Comparison of ENCODE assay signal across 8 cellular contexts in the genomic region with DNA sequence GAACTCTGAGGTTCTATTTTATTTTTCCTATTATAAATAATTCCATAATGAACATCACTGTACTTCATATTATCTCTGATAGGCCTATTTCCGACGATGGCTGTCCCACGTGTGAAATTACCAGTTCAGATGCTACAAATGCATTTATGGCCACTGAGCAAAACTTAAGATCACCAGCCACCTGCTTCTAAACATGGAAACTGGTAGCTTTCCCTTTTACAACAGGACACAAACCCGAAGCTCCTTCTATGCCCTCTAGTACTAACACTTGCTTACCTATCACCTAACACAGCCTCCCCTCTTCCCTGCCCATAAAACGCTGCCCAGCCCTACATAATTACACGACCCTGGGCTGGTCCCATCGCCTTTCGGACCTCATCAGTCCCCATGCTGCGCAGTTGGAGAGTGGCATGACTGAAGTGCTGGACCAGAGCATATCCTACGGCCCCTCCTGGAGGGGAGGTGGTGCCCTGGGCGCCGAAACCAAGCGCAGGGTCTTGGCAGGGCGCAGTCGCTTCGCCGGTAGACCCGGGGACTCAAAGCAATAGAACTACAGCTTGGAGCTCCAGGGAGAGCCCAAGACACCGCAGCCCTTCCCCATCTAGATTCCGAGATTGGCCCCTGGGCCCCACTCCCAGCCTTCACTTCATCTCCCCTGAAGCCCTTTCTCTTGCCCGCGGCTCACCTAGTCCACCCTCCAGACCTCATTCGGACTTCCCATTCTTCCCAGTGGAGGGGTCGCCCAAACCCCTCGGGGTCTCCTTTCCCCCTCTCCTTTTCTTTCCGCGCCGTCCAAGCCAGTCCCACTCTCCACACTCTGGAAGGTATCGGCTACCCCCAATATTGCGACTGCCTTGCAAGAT. TPM values are rescaled to one million over a fixed set of nuclear protein-coding genes. Genes with fewer than 3 reads are reported as not detected.
DNase-seq lines count a peak whose midpoint lies in the region; ATAC-seq and TF ChIP-seq lines count a peak whose summit lies in the region.

No MANE protein-coding gene starts in this region.

- intact Hi-C loops in thyroid gland (cut with DNase I) = no loop called here

- peak overlapping the region; percentile 88 for H3K4me3 ChIP-seq in HFF-Myc (replicated peaks; ENCODE audit: low read depth, low read length)
- peak overlapping the region; percentile 77 for H3K4me3 ChIP-seq in lung
- H3K4me3 ChIP-seq in thyroid gland (replicated peaks in 1 of 3) = peak overlapping the region; percentile 37 to 95 (median 75)

- H3K27ac ChIP-seq in cingulate gyrus (ENCODE audit: low read depth, low read length) (peak overlapping the region; percentile 55), lung (ENCODE audit: low read depth in 1 of 2, low read length in 1 of 2) (peak overlapping the region; percentile 38 to 83), thyroid gland (peak overlapping the region in 2 of 3 donors; percentile 60 to 76)

- DNase-seq in EH (ENCODE audit: low read depth) = peak; percentile 26
- DNase-seq in HFF-Myc (ENCODE audit: extremely low read depth, low read depth) = no peak
- DNase-seq in SW480 (ENCODE audit: low spot score) = peak; percentile 45
- no peak for DNase-seq in lung (ENCODE audit: low spot score)
- peak; percentile 5 to 18 for DNase-seq in thyroid gland
- no peak for DNase-seq in NCI-H1436 treated with DMSO at 0.1 percent for 48 hours (lab: John Stamatoyannopoulos, UW)

- 4% methylated on average over 30 of the region's 30 CpGs for WGBS in lung, 2 donors
- 8 to 9% methylated on average over 20 to 30 of the region's 30 CpGs for WGBS in thyroid gland, 2 donors

- H3K27me3 ChIP-seq in lung (ENCODE audit: control insufficient read depth, insufficient read depth) (no peaks in the 10 kb centered on the region), thyroid gland (no peaks in the 10 kb centered on the region)

- ATAC-seq in lung (ENCODE audit: insufficient read depth, low FRiP score) (no peak), HG03460 (IDR thresholded peaks at IDR 0.05; ENCODE audit: unreplicated experiment) (no peak)

- H3K36me3 ChIP-seq in lung (ENCODE audit: control insufficient read depth in 2 of 2, insufficient read depth in 2 of 2, low read length in 2 of 2) = peaks cover 0 to 3% of the 10 kb centered on the region in 2 donors
- H3K36me3 ChIP-seq in thyroid gland = peaks cover 0 to 4% of the 10 kb centered on the region in 2 donors

- TF ChIP-seq CTCF in HFF-Myc (IDR thresholded peaks at IDR 0.05; ENCODE audit: low read depth, low read length, missing control alignments) = no peak
- TF ChIP-seq CTCF in lung (IDR thresholded peaks at IDR 0.05; ENCODE audit: control extremely low read depth, extremely low read depth) = no peak
- TF ChIP-seq CTCF in thyroid gland (IDR thresholded peaks at IDR 0.05) = no peak

- TF ChIP-seq POLR2A in thyroid gland (IDR thresholded peaks at IDR 0.05) = no peak

- H3K9me3 ChIP-seq in lung (ENCODE audit: control insufficient read depth in 2 of 2, insufficient read depth in 1 of 2, low read length in 1 of 2) (no peaks in the 10 kb centered on the region), thyroid gland (no peaks in the 10 kb centered on the region)

- H3K4me1 ChIP-seq in lung (ENCODE audit: control insufficient read depth in 2 of 2, insufficient read depth in 2 of 2, low read length in 2 of 2) (peaks cover 3 to 6% of the 10 kb centered on the region in 2 donors), thyroid gland (peaks cover 14 to 19% of the 10 kb centered on the region in 2 donors)

RNA-seq across cellular contexts. Expression of a gene that starts 1.0 kb away (rescaled TPM):
- total RNA-seq in lung = 10 to 100 TPM; 28.5 to 31.5 TPM
- polyA plus RNA-seq in lung = 10 to 100 TPM; 18.2 to 35.4 TPM
- 10 to 100 TPM; 26.2 to 37.9 (median 31.2) TPM for total RNA-seq in thyroid gland

RNA-seq across cellular contexts. Expression of a gene that starts 33.2 kb away (rescaled TPM):
- total RNA-seq in lung (under 1 TPM in 1 of 2 donors, not detected in 1; 0.21 TPM), thyroid gland (not detected)
- polyA plus RNA-seq in lung = under 1 TPM; 0.02 to 0.12 TPM

Comparison
In these comparisons a context has a peak if more than half of its experiments do, and no peak if none do; other contexts are left out.
1. DNase-seq: peak in EH (single experiment), SW480 (single experiment) and thyroid gland (2 of 2); none in HFF-Myc (single experiment), lung (single experiment) and NCI-H1436 treated with DMSO at 0.1 percent for 48 hours (single experiment).
2. Peak in every context shown above with its lines, with median percentiles within 50 percentile points of each other: H3K4me3 ChIP-seq and H3K27ac ChIP-seq.